Comparison of ENCODE assay signal across 8 cellular contexts in genomic region chr17:2400877-2401425, GRCh38.
DNase-seq lines count a peak whose midpoint lies in the region; ATAC-seq, FAIRE-seq and TF ChIP-seq lines count a peak whose summit lies in the region.

A gene with protein sequence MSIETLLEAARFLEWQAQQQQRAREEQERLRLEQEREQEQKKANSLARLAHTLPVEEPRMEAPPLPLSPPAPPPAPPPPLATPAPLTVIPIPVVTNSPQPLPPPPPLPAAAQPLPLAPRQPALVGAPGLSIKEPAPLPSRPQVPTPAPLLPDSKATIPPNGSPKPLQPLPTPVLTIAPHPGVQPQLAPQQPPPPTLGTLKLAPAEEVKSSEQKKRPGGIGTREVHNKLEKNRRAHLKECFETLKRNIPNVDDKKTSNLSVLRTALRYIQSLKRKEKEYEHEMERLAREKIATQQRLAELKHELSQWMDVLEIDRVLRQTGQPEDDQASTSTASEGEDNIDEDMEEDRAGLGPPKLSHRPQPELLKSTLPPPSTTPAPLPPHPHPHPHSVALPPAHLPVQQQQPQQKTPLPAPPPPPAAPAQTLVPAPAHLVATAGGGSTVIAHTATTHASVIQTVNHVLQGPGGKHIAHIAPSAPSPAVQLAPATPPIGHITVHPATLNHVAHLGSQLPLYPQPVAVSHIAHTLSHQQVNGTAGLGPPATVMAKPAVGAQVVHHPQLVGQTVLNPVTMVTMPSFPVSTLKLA (minus strand): TSS chr17:2401060. CDS start chr17:2400712, 348 bp downstream.

- TF ChIP-seq CTCF in astrocyte of the cerebellum (IDR thresholded peaks at IDR 0.05; ENCODE audit: low read depth, low read length, missing control alignments) (no peak), retinal pigment epithelial cell (conservative IDR thresholded peaks at IDR 0.05; ENCODE audit: low read depth, low read length) (no peak)

- peak; percentile 23 for ATAC-seq in HG02938 (IDR thresholded peaks at IDR 0.05; ENCODE audit: unreplicated experiment)

- in situ Hi-C loops in astrocyte of the cerebellum (cut with HindIII; ENCODE audit: low sequenced_read_pairs): no loop called here

- no peak for FAIRE-seq in GM18507 (lab: Jason Lieb, UNC)

- H3K4me3 ChIP-seq in astrocyte of the cerebellum (ENCODE audit: low read depth, low read length): peak within 1 kb of the TSS; percentile 99
- H3K4me3 ChIP-seq in retinal pigment epithelial cell (ENCODE audit: low read length): peak within 1 kb of the TSS; percentile 95

- peak; percentile 86 for DNase-seq in GM18507 (ENCODE audit: extremely low spot score, insufficient read length, low read depth)
- peak; percentile 78 for DNase-seq in NCI-H2029 (lab: John Stamatoyannopoulos, UW)
- DNase-seq in T-helper 22 cell (ENCODE audit: low read depth): peak; percentile 92
- DNase-seq in astrocyte of the cerebellum (ENCODE audit: low read depth): peak; percentile 83
- DNase-seq in hippocampal formation (lab: John Stamatoyannopoulos, UW): peak; percentile 91 to 95
- DNase-seq in retinal pigment epithelial cell (ENCODE audit: low read depth): peak; percentile 75
- no peak for DNase-seq in OCI-M2 (lab: John Stamatoyannopoulos, UW; ENCODE audit: unreplicated experiment)
